Comparison of ENCODE assay signal across 2 cellular contexts in genomic region chr3:197518794-197519451, GRCh38.
A peak's percentile ranks its signal among the peaks of the same experiment; 100 is the strongest.
TF ChIP-seq lines count a peak whose summit lies in the region.

No MANE protein-coding gene starts in this region.

TF ChIP-seq in IMR-90, 13 proteins besides CTCF, POLR2A, EP300 and RAD21:
- TF ChIP-seq RFX5 (IDR thresholded peaks at IDR 0.05; ENCODE audit: low read depth, low read length) (no peak), RCOR1 (IDR thresholded peaks at IDR 0.05; ENCODE audit: insufficient replicate concordance, low read length) (no peak), USF2 (IDR thresholded peaks at IDR 0.05; ENCODE audit: low read depth, low read length) (no peak), CHD1 (IDR thresholded peaks at IDR 0.05; ENCODE audit: low read depth, low read length) (no peak), MAZ (IDR thresholded peaks at IDR 0.05; ENCODE audit: borderline replicate concordance, low read depth, low read length) (no peak), MXI1 (IDR thresholded peaks at IDR 0.05; ENCODE audit: borderline replicate concordance, low read depth, low read length) (no peak), MAFK (IDR thresholded peaks at IDR 0.05; ENCODE audit: low read depth, low read length) (no peak), ELK1 (IDR thresholded peaks at IDR 0.05; ENCODE audit: borderline replicate concordance, low read depth, low read length) (no peak), SMC3 (IDR thresholded peaks at IDR 0.05; ENCODE audit: low read depth, low read length) (no peak), NFE2L2 (IDR thresholded peaks at IDR 0.05; ENCODE audit: low read depth, low read length) (no peak), FOS (IDR thresholded peaks at IDR 0.05; ENCODE audit: low read depth, low read length) (no peak), BHLHE40 (IDR thresholded peaks at IDR 0.05; ENCODE audit: low read depth, low read length) (no peak), CEBPB (IDR thresholded peaks at IDR 0.05; ENCODE audit: low read depth, low read length) (no peak)
TF ChIP-seq in IMR-90: peak in this region for 0.

TF ChIP-seq in HepG2, 621 proteins besides CTCF, POLR2A, EP300 and RAD21:
- TF ChIP-seq KDM1A (CRISPR knock-in tag; IDR thresholded peaks at IDR 0.05) (0 out of 2 replicates have a peak, but pooled peaks have one; percentile 62), ZMYM3 (CRISPR knock-in tag; IDR thresholded peaks at IDR 0.05) (peak; percentile 84), DZIP1 (CRISPR knock-in tag; IDR thresholded peaks at IDR 0.05) (no peak), ZBTB20 (CRISPR knock-in tag; IDR thresholded peaks at IDR 0.05; ENCODE audit: borderline replicate concordance, low read depth) (no peak), ZNF552 (CRISPR knock-in tag; IDR thresholded peaks at IDR 0.05; ENCODE audit: borderline replicate concordance) (no peak), ZSCAN9 (CRISPR knock-in tag; IDR thresholded peaks at IDR 0.05; ENCODE audit: borderline replicate concordance) (no peak), ZNF740 (CRISPR knock-in tag; IDR thresholded peaks at IDR 0.05) (no peak), USF2 (IDR thresholded peaks at IDR 0.05; ENCODE audit: low read depth, low read length) (no peak), USF2 (CRISPR knock-in tag; IDR thresholded peaks at IDR 0.05; ENCODE audit: borderline replicate concordance) (no peak), ASH2L (IDR thresholded peaks at IDR 0.05; ENCODE audit: insufficient read length, low read depth, low read length) (no peak), ZNF629 (CRISPR knock-in tag; conservative IDR thresholded peaks at IDR 0.05) (peak; percentile 96), MYPOP (CRISPR knock-in tag; IDR thresholded peaks at IDR 0.05) (no peak), CHD4 (IDR thresholded peaks at IDR 0.05; ENCODE audit: borderline replicate concordance, low read length) (0 out of 2 replicates have a peak, but pooled peaks have one; percentile 8), ATF4 (CRISPR knock-in tag; IDR thresholded peaks at IDR 0.05) (no peak), RNF2 (conservative IDR thresholded peaks at IDR 0.05; ENCODE audit: low read depth) (no peak), GABPA (IDR thresholded peaks at IDR 0.05; ENCODE audit: low read depth, low read length) (no peak), GABPA (CRISPR knock-in tag; IDR thresholded peaks at IDR 0.05; ENCODE audit: low read depth) (peak; percentile 46; the same call in 1 of the 2 replicates), NFE2 (CRISPR knock-in tag; IDR thresholded peaks at IDR 0.05) (no peak), RCOR2 (CRISPR knock-in tag; IDR thresholded peaks at IDR 0.05) (0 out of 2 replicates have a peak, but pooled peaks have one; percentile 17)
TF ChIP-seq in HepG2: peak in this region for 6.
